ENCODE assay signal across 25 cellular contexts in genomic region chr20:45874576-45874975, GRCh38. TPM values are rescaled to one million over a fixed set of nuclear protein-coding genes. Genes with fewer than 3 reads are reported as not detected.
DNase-seq lines count a peak whose midpoint lies in the region; TF ChIP-seq lines count a peak whose summit lies in the region.
"Had no signal": no experiment of that assay in that cellular context is flagged by ENCODE, and none has a peak within 500 bp of the region (broad histone marks: within the 10 kb centered on the region; RNA-seq: fewer than 3 reads in every experiment).

No MANE protein-coding gene starts in this region.

- no CpG with 5 or more reads among the region's 4 CpGs for WGBS in mesendoderm (ENCODE audit: extremely low coverage, insufficient coverage, low lambda C conversion rate)
- 87 to 89% (median 89%) methylated on average over 4 of the region's 4 CpGs for WGBS in spleen, 5 donors

- H4K8ac ChIP-seq in mesendoderm (ENCODE audit: low read depth, low read length) = no peak overlapping the region

- H3K36me3 ChIP-seq in mesendoderm (ENCODE audit: control insufficient read depth, insufficient read depth, low read length) (no peaks in the 10 kb centered on the region), spleen (peaks cover 0 to 36% (median 22%) of the 10 kb centered on the region in 6 donors)
- H3K36me3 ChIP-seq: BE2C had no signal

- no peak overlapping the region for H3K23ac ChIP-seq in mesendoderm (ENCODE audit: low read length)

- H3K79me2 ChIP-seq in mesendoderm (ENCODE audit: control insufficient read depth, insufficient read depth, low read length) = no peaks in the 10 kb centered on the region

- no peak for TF ChIP-seq CTCF in spleen (IDR thresholded peaks at IDR 0.05 in 8 of 11, conservative IDR thresholded peaks at IDR 0.05 in 3 of 11)

- H2BK5ac ChIP-seq in mesendoderm (ENCODE audit: low read length) = no peak overlapping the region

- intact Hi-C loops in spleen (cut with DNase I; ENCODE audit: low total_unique reads) = no loop called here

- H3K79me1 ChIP-seq in mesendoderm (ENCODE audit: low read length) = no peaks in the 10 kb centered on the region

- in situ Hi-C loops in SK-MEL-5 (cut with HindIII; ENCODE audit: low pct_unique_long_range_greater_than_20kb, low sequenced_read_pairs) = no loop called here

- no peaks in the 10 kb centered on the region for H3K4me1 ChIP-seq in mesendoderm (ENCODE audit: control insufficient read depth, low read depth, low read length)
- peaks cover 0 to 10% (median 2%) of the 10 kb centered on the region in 6 donors for H3K4me1 ChIP-seq in spleen
- H3K4me1 ChIP-seq: A549; BE2C; BLaER1 treated with 17β-estradiol and CSF1 and Interleukin-3, amounts not matched to agents 10 nM and 100 nM had no signal

- H3K27me3 ChIP-seq in mesendoderm (ENCODE audit: insufficient read depth, low read length, poor library complexity) = no peaks in the 10 kb centered on the region
- no peaks in the 10 kb centered on the region for H3K27me3 ChIP-seq in spleen (replicated peaks in 1 of 7)
- H3K27me3 ChIP-seq: BE2C; BLaER1 treated with 17β-estradiol and CSF1 and Interleukin-3, amounts not matched to agents 10 nM and 100 nM had no signal

- H2BK15ac ChIP-seq in mesendoderm (replicated peaks; ENCODE audit: low read depth) = no peak overlapping the region

- H2BK120ac ChIP-seq in mesendoderm (ENCODE audit: low read depth, low read length) = no peak overlapping the region

- H3K9ac ChIP-seq in mesendoderm (ENCODE audit: low read length) = no peak overlapping the region
- H3K9ac ChIP-seq: BLaER1 treated with 17β-estradiol and CSF1 and Interleukin-3, amounts not matched to agents 10 nM and 100 nM; GM23248 had no signal

- no peak for TF ChIP-seq POLR2A in spleen (IDR thresholded peaks at IDR 0.05)

- no peaks in the 10 kb centered on the region for H3K9me3 ChIP-seq in spleen
- H3K9me3 ChIP-seq: A549; BE2C; BLaER1 treated with 17β-estradiol and CSF1 and Interleukin-3, amounts not matched to agents 10 nM and 100 nM had no signal

- no peak overlapping the region for H3K27ac ChIP-seq in mesendoderm (ENCODE audit: low read depth, low read length)
- H3K27ac ChIP-seq in spleen = no peak overlapping the region
- H3K27ac ChIP-seq: A549; BLaER1 treated with 17β-estradiol and CSF1 and Interleukin-3, amounts not matched to agents 10 nM and 100 nM; GM23248 had no signal

- H3K4ac ChIP-seq in mesendoderm (ENCODE audit: low read depth, low read length) = no peak overlapping the region

- DNase-seq in ELF-1 (ENCODE audit: low read depth, low spot score) (peak; percentile 46), SK-MEL-5 (ENCODE audit: low read depth, low spot score) (peak; percentile 74), mesendoderm (peak; percentile 31), spleen (peak; percentile 3), pons (ENCODE audit: low spot score) (no peak), GM03348 (ENCODE audit: low spot score) (no peak)
- DNase-seq in activated CD4-positive, alpha-beta T cell treated with anti-CD3 and anti-CD28 coated beads for 1 hour = no peak
- DNase-seq: 8988T; ACHN; AML-193; BE2C; Calu3; CD4-positive, alpha-beta T cell; CD8-positive, alpha-beta memory T cell; COR-L47; DMS53; DMS79 treated with DMSO at 0.1 percent for 48 hours; GM23248; H7; HCEC 1CT had no signal

- H3K4me3 ChIP-seq in mesendoderm (ENCODE audit: low read length) (no peak overlapping the region), spleen (no peak overlapping the region)
- H3K4me3 ChIP-seq: A549; BLaER1 treated with 17β-estradiol and CSF1 and Interleukin-3, amounts not matched to agents 10 nM and 100 nM; GM12878; GM23248 had no signal

- no peak overlapping the region for H3K4me2 ChIP-seq in mesendoderm (ENCODE audit: low read length)
- H3K4me2 ChIP-seq: A549; BLaER1 treated with 17β-estradiol and CSF1 and Interleukin-3, amounts not matched to agents 10 nM and 100 nM had no signal

- H3K18ac ChIP-seq in mesendoderm (ENCODE audit: low read length) = no peak overlapping the region

- H2AK5ac ChIP-seq in mesendoderm (ENCODE audit: low read length) = no peak overlapping the region

- no peak overlapping the region for H3K56ac ChIP-seq in mesendoderm (ENCODE audit: low read length)

- H4K5ac ChIP-seq in mesendoderm (ENCODE audit: low read length) = no peak overlapping the region

RNA-seq across cellular contexts. Expression of gene ZSWIM1, which starts 6.5 kb away (rescaled TPM):
- 11.5 and 13.7 TPM in 2 replicates for total RNA-seq in SK-MEL-5 (2014; rRNA removed; shearing (Covaris generic))
- polyA plus RNA-seq in SK-MEL-5 (2015; cell fraction: cytosol; rRNA removed) = 12.5 and 14.3 TPM in 2 replicates
- 5.4 and 9.3 TPM in 2 replicates for polyA plus RNA-seq in SK-MEL-5 (2015; cell fraction: nucleus; rRNA removed)
- polyA plus RNA-seq in mesendoderm (2013, experiment 1 of 2) = 9.1 TPM
- polyA plus RNA-seq in mesendoderm (2013, experiment 2 of 2) = 9.5 TPM
- total RNA-seq in spleen = 10 to 100 TPM in 6 of 7 donors, 1 to 10 TPM in 1; 8.5 to 16.1 (median 11.1) TPM
- polyA plus RNA-seq in spleen = 1 to 10 TPM; 3.7 to 5.5 (median 3.9) TPM

RNA-seq across cellular contexts. Expression of gene SPATA25, which starts 12.8 kb away (rescaled TPM):
- 1.3 and 2.2 TPM in 2 replicates for total RNA-seq in SK-MEL-5 (2014; rRNA removed; shearing (Covaris generic))
- polyA plus RNA-seq in SK-MEL-5 (2015; cell fraction: cytosol; rRNA removed) = 0.63 and 0.69 TPM in 2 replicates
- 12.0 and 28.6 TPM in 2 replicates for polyA plus RNA-seq in SK-MEL-5 (2015; cell fraction: nucleus; rRNA removed)
- polyA plus RNA-seq in mesendoderm (2013, experiment 1 of 2) = 0.48 TPM
- 0.27 TPM for polyA plus RNA-seq in mesendoderm (2013, experiment 2 of 2)
- 10 to 100 TPM in 1 of 7 donors, 1 to 10 TPM in 6; 1.5 to 11.5 (median 4.0) TPM for total RNA-seq in spleen
- 1 to 10 TPM in 1 of 3 donors, under 1 TPM in 2; 0.41 to 3.1 (median 0.46) TPM for polyA plus RNA-seq in spleen
- total RNA-seq: Daoy, GM23248 had no signal
- polyA plus RNA-seq: CD14-positive monocyte; CD8-positive, alpha-beta memory T cell; GM23248 had no signal

RNA-seq across cellular contexts. Expression of gene NEURL2, which starts 16.4 kb away (rescaled TPM):
- total RNA-seq in SK-MEL-5 (2014; rRNA removed; shearing (Covaris generic)) = 7.1 and 8.9 TPM in 2 replicates
- 5.3 and 8.8 TPM in 2 replicates for polyA plus RNA-seq in SK-MEL-5 (2015; cell fraction: cytosol; rRNA removed)
- polyA plus RNA-seq in SK-MEL-5 (2015; cell fraction: nucleus; rRNA removed) = 18.6 and 23.3 TPM in 2 replicates
- polyA plus RNA-seq in mesendoderm (2013, experiment 1 of 2) = 2.3 TPM
- polyA plus RNA-seq in mesendoderm (2013, experiment 2 of 2) = 2.2 TPM
- 10 to 100 TPM in 2 of 7 donors, 1 to 10 TPM in 5; 3.3 to 19.4 (median 6.4) TPM for total RNA-seq in spleen
- polyA plus RNA-seq in spleen = 1 to 10 TPM; 2.7 to 4.4 (median 3.5) TPM

RNA-seq across cellular contexts. Expression of gene CTSA, which starts 16.6 kb away (rescaled TPM):
- total RNA-seq in SK-MEL-5 (2014; rRNA removed; shearing (Covaris generic)) = 447 and 457 TPM in 2 replicates
- 1,285 and 1,383 TPM in 2 replicates for polyA plus RNA-seq in SK-MEL-5 (2015; cell fraction: cytosol; rRNA removed)
- 906 and 1,065 TPM in 2 replicates for polyA plus RNA-seq in SK-MEL-5 (2015; cell fraction: nucleus; rRNA removed)
- 28.1 TPM for polyA plus RNA-seq in mesendoderm (2013, experiment 1 of 2)
- 27.7 TPM for polyA plus RNA-seq in mesendoderm (2013, experiment 2 of 2)
- total RNA-seq in spleen = 100 to 1,000 TPM; 162 to 203 (median 183) TPM
- polyA plus RNA-seq in spleen = 100 to 1,000 TPM in 1 of 3 donors, 10 to 100 TPM in 2; 56.6 to 105 (median 65.8) TPM

RNA-seq across cellular contexts. Expression of gene ZSWIM3, which starts 17.2 kb away (rescaled TPM):
- total RNA-seq in SK-MEL-5 (2014; rRNA removed; shearing (Covaris generic)) = 3.0 and 3.4 TPM in 2 replicates
- 1.4 and 1.7 TPM in 2 replicates for polyA plus RNA-seq in SK-MEL-5 (2015; cell fraction: cytosol; rRNA removed)
- 0.07 and 1.9 TPM in 2 replicates for polyA plus RNA-seq in SK-MEL-5 (2015; cell fraction: nucleus; rRNA removed)
- polyA plus RNA-seq in mesendoderm (2013, experiment 1 of 2) = 1.9 TPM
- 1.7 TPM for polyA plus RNA-seq in mesendoderm (2013, experiment 2 of 2)
- total RNA-seq in spleen = 1 to 10 TPM; 4.4 to 7.1 (median 5.4) TPM
- 1 to 10 TPM; 3.1 to 4.2 (median 3.5) TPM for polyA plus RNA-seq in spleen

Comparison
In these comparisons a context has a peak if more than half of its experiments do, and no peak if none do; other contexts are left out.
1. DNase-seq: peak in ELF-1 (single experiment), SK-MEL-5 (single experiment), mesendoderm (single experiment) and spleen (single experiment); none in pons (single experiment), GM03348 (single experiment) and activated CD4-positive, alpha-beta T cell treated with anti-CD3 and anti-CD28 coated beads for 1 hour (single experiment).